ENCODE assay signal across 13 cellular contexts in genomic region chr1:72371259-72372035, GRCh38.
A peak's percentile ranks its signal among the peaks of the same experiment; 100 is the strongest.
DNase-seq lines count a peak whose midpoint lies in the region; ATAC-seq and FAIRE-seq lines count a peak whose summit lies in the region.
"Had no signal": no experiment of that assay in that cellular context is flagged by ENCODE, and none has a peak within 500 bp of the region (broad histone marks: within the 10 kb centered on the region; RNA-seq: fewer than 3 reads in every experiment).

No MANE protein-coding gene starts in this region.

- ATAC-seq in HG02981 (IDR thresholded peaks at IDR 0.05; ENCODE audit: unreplicated experiment): no peak

- peak; percentile 26 for DNase-seq in DMS53 (lab: John Stamatoyannopoulos, UW)
- no peak for DNase-seq in DMS53 treated with DMSO at 0.1 percent for 48 hours (lab: John Stamatoyannopoulos, UW; ENCODE audit: unreplicated experiment)
- DNase-seq in astrocyte of the hippocampus (ENCODE audit: low read depth, low spot score): peak; percentile 1
- DNase-seq in iPS-NIHi11 (ENCODE audit: low spot score): peak; percentile 11
- DNase-seq in urothelium cell line (ENCODE audit: low spot score): peak; percentile 2
- DNase-seq in Kasumi-1 (lab: John Stamatoyannopoulos, UW): no peak
- no peak for DNase-seq in NCI-H2196 treated with DMSO at 0.1 percent for 48 hours (lab: John Stamatoyannopoulos, UW; ENCODE audit: unreplicated experiment)
- DNase-seq: head of caudate nucleus, NCI-H1417, NCI-H748 treated with DMSO at 0.1 percent for 48 hours, Peyer's patch had no signal

- FAIRE-seq in urothelium cell line (lab: Jason Lieb, UNC): no peak
- FAIRE-seq: islet of Langerhans had no signal

Comparison
In these comparisons a context has a peak if more than half of its experiments do, and no peak if none do; other contexts are left out.
1. DNase-seq: peak in DMS53 (single experiment), astrocyte of the hippocampus (single experiment), iPS-NIHi11 (single experiment) and urothelium cell line (single experiment); none in DMS53 treated with DMSO at 0.1 percent for 48 hours (single experiment), Kasumi-1 (0 of 2) and NCI-H2196 treated with DMSO at 0.1 percent for 48 hours (single experiment).